Comparison of ENCODE assay signal across 17 cellular contexts in the genomic region with DNA sequence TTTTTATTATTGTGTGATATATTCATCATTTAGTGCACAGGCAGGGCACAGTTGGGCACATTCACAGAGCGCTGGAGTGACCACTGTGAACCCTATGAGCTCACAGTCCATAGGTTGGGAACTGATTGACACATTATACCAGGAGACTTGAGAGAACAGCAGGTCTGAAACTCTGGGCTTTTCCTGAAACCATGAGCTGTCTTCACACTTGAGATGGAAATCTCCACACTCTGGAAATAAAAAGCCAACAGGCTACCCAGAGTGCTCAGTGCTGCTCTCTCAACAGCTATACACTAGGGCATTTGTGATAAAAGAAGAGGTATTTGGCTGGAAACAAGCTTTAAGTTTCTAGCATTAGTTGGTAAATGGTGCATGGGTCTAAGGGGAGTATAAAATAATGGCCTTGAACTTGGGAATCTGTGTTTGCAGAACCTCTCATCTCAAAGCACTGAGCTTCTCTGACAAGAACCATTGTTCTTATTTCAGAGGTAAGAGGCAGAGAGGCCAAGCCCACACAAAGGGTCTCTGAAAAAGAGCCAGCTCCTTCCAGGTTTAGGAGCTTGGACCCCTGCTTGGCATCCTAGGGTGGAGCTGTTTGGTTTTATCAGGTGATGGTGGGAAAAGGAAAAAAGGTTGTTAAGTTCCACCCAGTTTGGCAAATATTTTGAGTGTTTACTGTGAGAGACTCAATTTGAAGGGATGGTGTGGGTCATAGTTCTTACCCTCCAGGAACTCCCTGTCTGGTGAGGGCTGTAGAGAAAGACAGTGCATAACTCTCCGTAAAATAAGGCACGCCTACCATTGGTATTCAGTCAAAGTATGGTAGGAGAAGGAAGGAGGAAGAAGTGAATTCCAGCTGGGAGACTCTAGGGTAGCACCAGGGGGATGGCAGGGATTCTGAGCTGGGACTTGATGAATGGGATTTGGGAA. TPM values are rescaled to one million over a fixed set of nuclear protein-coding genes. Genes with fewer than 3 reads are reported as not detected.
A peak's percentile ranks its signal among the peaks of the same experiment; 100 is the strongest.
DNase-seq lines count a peak whose midpoint lies in the region; TF ChIP-seq lines count a peak whose summit lies in the region.
"Had no signal": no experiment of that assay in that cellular context is flagged by ENCODE, and none has a peak within 500 bp of the region (broad histone marks: within the 10 kb centered on the region; RNA-seq: fewer than 3 reads in every experiment).

No MANE protein-coding gene starts in this region.

- no peaks in the 10 kb centered on the region for H3K9me3 ChIP-seq in CD8-positive, alpha-beta memory T cell (ENCODE audit: low read length)
- H3K9me3 ChIP-seq in parathyroid adenoma (ENCODE audit: control insufficient read depth, low read length) = no peaks in the 10 kb centered on the region
- H3K9me3 ChIP-seq: esophagus squamous epithelium, right atrium auricular region had no signal

- no peak overlapping the region for H2AFZ ChIP-seq in parathyroid adenoma

- H3K27me3 Mint-ChIP-seq in CD8-positive, alpha-beta memory T cell = no peaks in the 10 kb centered on the region
- peaks cover 2% of the 10 kb centered on the region for H3K27me3 Mint-ChIP-seq in endothelial cell (ENCODE audit: unreplicated experiment)
- H3K27me3 Mint-ChIP-seq: activated CD4-positive, alpha-beta memory T cell treated with anti-CD3 and anti-CD28 coated beads for 36 hours; activated naive CD4-positive, alpha-beta T cell treated with anti-CD3 and anti-CD28 coated beads, Interleukin-2, amount 10 ng/mL, durations not matched to agents 7 days and 5 days had no signal

- TF ChIP-seq CTCF in endothelial cell (IDR thresholded peaks at IDR 0.05; ENCODE audit: unreplicated experiment) = no peak
- no peak for TF ChIP-seq CTCF in parathyroid adenoma (IDR thresholded peaks at IDR 0.05)

- CTCF ChIA-PET in CD8-positive, alpha-beta memory T cell (lab: Charles Lee) = interaction anchor here (1.4 to 2.1 kb wide), 2 partner anchors 11 to 37 kb away, joined by 5 to 6 read pairs; no protein-coding TSS in a partner anchor

- peaks cover 0 to 20% (median 3%) of the 10 kb centered on the region in 3 donors for H3K36me3 Mint-ChIP-seq in CD8-positive, alpha-beta memory T cell
- peaks cover 6% of the 10 kb centered on the region for H3K36me3 Mint-ChIP-seq in endothelial cell (ENCODE audit: low read depth, unreplicated experiment)

- peak overlapping the region in 7 of 8 donors; percentile 31 to 92 (median 68) for H3K27ac Mint-ChIP-seq in CD8-positive, alpha-beta memory T cell
- peak overlapping the region; percentile 61 for H3K27ac Mint-ChIP-seq in endothelial cell (ENCODE audit: unreplicated experiment)
- H3K27ac Mint-ChIP-seq: activated CD4-positive, alpha-beta memory T cell treated with anti-CD3 and anti-CD28 coated beads for 36 hours; activated naive CD4-positive, alpha-beta T cell treated with anti-CD3 and anti-CD28 coated beads, Interleukin-2, amount 10 ng/mL, durations not matched to agents 7 days and 5 days had no signal

- H3K27ac ChIP-seq in CD8-positive, alpha-beta memory T cell (ENCODE audit: low read depth, low read length) = no peak overlapping the region
- peak overlapping the region; percentile 1 for H3K27ac ChIP-seq in parathyroid adenoma
- H3K27ac ChIP-seq: right atrium auricular region had no signal

- H3K9ac ChIP-seq in parathyroid adenoma = no peak overlapping the region

- H3K4me3 ChIP-seq in CD8-positive, alpha-beta memory T cell (ENCODE audit: low read length) = no peak overlapping the region
- no peak overlapping the region for H3K4me3 ChIP-seq in parathyroid adenoma (ENCODE audit: low read depth, low read length)
- H3K4me3 ChIP-seq: esophagus squamous epithelium, right atrium auricular region had no signal

- peak overlapping the region in 1 of 7 donors; percentile 29 for H3K4me3 Mint-ChIP-seq in CD8-positive, alpha-beta memory T cell
- no peak overlapping the region for H3K4me3 Mint-ChIP-seq in endothelial cell (ENCODE audit: unreplicated experiment)
- H3K4me3 Mint-ChIP-seq: activated CD4-positive, alpha-beta memory T cell treated with anti-CD3 and anti-CD28 coated beads for 36 hours; activated naive CD4-positive, alpha-beta T cell treated with anti-CD3 and anti-CD28 coated beads, Interleukin-2, amount 10 ng/mL, durations not matched to agents 7 days and 5 days had no signal

- H3K4me1 Mint-ChIP-seq in CD8-positive, alpha-beta memory T cell = peaks cover 68 to 86% (median 77%) of the 10 kb centered on the region in 3 donors
- H3K4me1 Mint-ChIP-seq in endothelial cell (ENCODE audit: unreplicated experiment) = peaks cover 58% of the 10 kb centered on the region

- H3K27me3 ChIP-seq in CD8-positive, alpha-beta memory T cell (ENCODE audit: insufficient read depth, low read length, poor library complexity, severe bottlenecking) = no peaks in the 10 kb centered on the region
- no peaks in the 10 kb centered on the region for H3K27me3 ChIP-seq in parathyroid adenoma (ENCODE audit: control insufficient read depth, insufficient read depth, low read length)
- H3K27me3 ChIP-seq: esophagus squamous epithelium, right atrium auricular region had no signal

- no peak overlapping the region for H3K4me2 ChIP-seq in parathyroid adenoma (ENCODE audit: low read length)

- peaks cover 38% of the 10 kb centered on the region for H3K4me1 ChIP-seq in CD8-positive, alpha-beta memory T cell (ENCODE audit: insufficient read depth, low read length)
- peaks cover 38% of the 10 kb centered on the region for H3K4me1 ChIP-seq in parathyroid adenoma

- no peak for DNase-seq in CD8-positive, alpha-beta memory T cell
- DNase-seq in NCI-H345 (lab: John Stamatoyannopoulos, UW) (peak; percentile 68), endothelial cell (ENCODE audit: low spot score) (no peak), KG1 (lab: John Stamatoyannopoulos, UW) (no peak), NCI-H2107 (lab: John Stamatoyannopoulos, UW) (no peak)
- DNase-seq in stimulated activated CD4-positive, alpha-beta T cell treated with anti-CD3 and anti-CD28 coated beads, Interleukin-2, amount 100 ng/mL, for 48 hours = no peak
- no peak for DNase-seq in stimulated activated CD4-positive, alpha-beta T cell treated with anti-CD3 and anti-CD28 coated beads, Interleukin-12 subunit alpha, Interleukin-12 subunit beta, amount 100 ng/mL, for 4 hours
- DNase-seq: activated CD4-positive, alpha-beta memory T cell treated with anti-CD3 and anti-CD28 coated beads for 36 hours; activated naive CD4-positive, alpha-beta T cell treated with anti-CD3 and anti-CD28 coated beads, Interleukin-2, amount 10 ng/mL, durations not matched to agents 7 days and 5 days; C1 segment of cervical spinal cord; cerebellar nuclear complex; esophagus squamous epithelium; GDM1; NCI-H2171; substantia nigra had no signal

- POLR2A ChIA-PET in CD8-positive, alpha-beta memory T cell (lab: Charles Lee) = no interaction called here

- no peaks in the 10 kb centered on the region for H3K36me3 ChIP-seq in CD8-positive, alpha-beta memory T cell (ENCODE audit: insufficient read depth, low read length)
- no peaks in the 10 kb centered on the region for H3K36me3 ChIP-seq in parathyroid adenoma (ENCODE audit: control insufficient read depth, insufficient read depth, low read length)
- H3K36me3 ChIP-seq: right atrium auricular region had no signal

- peaks cover 72% of the 10 kb centered on the region for H3K79me2 ChIP-seq in parathyroid adenoma

- no peaks in the 10 kb centered on the region for H3K9me3 Mint-ChIP-seq in CD8-positive, alpha-beta memory T cell
- no peaks in the 10 kb centered on the region for H3K9me3 Mint-ChIP-seq in endothelial cell (ENCODE audit: unreplicated experiment)
- H3K9me3 Mint-ChIP-seq: activated CD4-positive, alpha-beta memory T cell treated with anti-CD3 and anti-CD28 coated beads for 36 hours; activated naive CD4-positive, alpha-beta T cell treated with anti-CD3 and anti-CD28 coated beads, Interleukin-2, amount 10 ng/mL, durations not matched to agents 7 days and 5 days had no signal

RNA-seq across cellular contexts. Expression of gene CHMP4B, which starts 14.5 kb away (rescaled TPM):
- total RNA-seq in CD8-positive, alpha-beta memory T cell = 10 to 100 TPM; 78.3 to 79.9 TPM
- 5.7 TPM for polyA plus RNA-seq in CD8-positive, alpha-beta memory T cell
- 117 TPM for total RNA-seq in endothelial cell (ENCODE audit: unreplicated experiment)
